1 cellular context compared by ENCODE assay signal in the genomic region with DNA sequence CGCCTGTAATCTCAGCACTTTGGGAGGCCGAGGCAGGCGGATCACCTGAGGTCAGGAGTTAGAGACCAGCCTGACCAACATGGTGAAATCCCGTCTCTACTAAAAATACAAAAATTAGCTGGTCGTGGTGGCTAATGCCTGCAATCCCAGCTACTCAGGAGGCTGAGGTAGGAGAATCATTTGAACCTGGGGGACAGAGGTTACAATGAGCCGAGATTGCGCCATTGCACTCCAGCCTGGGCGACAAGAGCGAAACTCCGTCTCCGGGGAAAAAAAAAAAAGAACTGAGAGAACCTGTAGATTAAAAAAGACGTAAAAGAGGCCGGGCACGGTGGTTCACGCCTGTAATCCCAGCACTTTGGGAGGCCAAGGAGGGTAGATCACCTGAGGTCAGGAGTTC.
A peak's percentile ranks its signal among the peaks of the same experiment; 100 is the strongest.
TF ChIP-seq lines count a peak whose summit lies in the region.

No MANE protein-coding gene starts in this region.

TF ChIP-seq in HepG2, 621 proteins besides CTCF, POLR2A, EP300 and RAD21:
- TF ChIP-seq ZNF441 (CRISPR knock-in tag; IDR thresholded peaks at IDR 0.05; ENCODE audit: borderline replicate concordance), result peak; percentile 54; the same call in 1 of the 2 replicates
TF ChIP-seq in HepG2: peak in this region for 1; not testable (repeated sequence) for 620.
